In genomic region chr1:174576120-174576519, GRCh38 we compare ENCODE assay signal across 6 cellular contexts.
A peak's percentile ranks its signal among the peaks of the same experiment; 100 is the strongest.
DNase-seq lines count a peak whose midpoint lies in the region; ATAC-seq and TF ChIP-seq lines count a peak whose summit lies in the region.
"Not testable (repeated sequence)": the region's sequence is repeated elsewhere in the genome, so short reads cannot be mapped to it uniquely, and the experiment has no call there.

No MANE protein-coding gene starts in this region.

- not testable (repeated sequence) for H4K20me1 ChIP-seq in DND-41 (ENCODE audit: insufficient read depth, low read length); GM23338 (replicated peaks; ENCODE audit: insufficient read depth)

- peaks cover 40% of the 10 kb centered on the region for H3K9me3 Mint-ChIP-seq in GM23338
- peaks cover 3 to 33% (median 21%) of the 10 kb centered on the region in 6 donors for H3K9me3 Mint-ChIP-seq in immature natural killer cell

- H3K9me3 ChIP-seq in DND-41 (ENCODE audit: insufficient read depth, low read length, severe bottlenecking) = peaks cover 16% of the 10 kb centered on the region

- not testable (repeated sequence) for H3K27ac Mint-ChIP-seq in GM23338, immature natural killer cell

- H3F3A ChIP-seq in GM23338 (replicated peaks; ENCODE audit: low read depth) = not testable (repeated sequence)

- H3K4me3 ChIP-seq in DND-41 (ENCODE audit: low read depth in 1 of 2, low read length in 2 of 2); GM23338; epithelial cell of esophagus (ENCODE audit: low read length): not testable (repeated sequence)

- H3K9me2 ChIP-seq in GM23338 (ENCODE audit: insufficient read depth) = not testable (repeated sequence)

- not testable (repeated sequence) for TF ChIP-seq CTCF in DND-41 (IDR thresholded peaks at IDR 0.05; ENCODE audit: borderline replicate concordance, extremely low read depth, low read length, poor library complexity, severe bottlenecking); GM23338 (conservative IDR thresholded peaks at IDR 0.05; ENCODE audit: low read depth in 2 of 2); epithelial cell of esophagus (IDR thresholded peaks at IDR 0.05; ENCODE audit: insufficient read depth, low read depth, low read length, missing control alignments)

- H3K4me1 Mint-ChIP-seq in GM23338, immature natural killer cell: not testable (repeated sequence)

- H2AFZ ChIP-seq in DND-41 (ENCODE audit: low read depth, low read length); GM23338: not testable (repeated sequence)

- not testable (repeated sequence) for H3K79me2 ChIP-seq in DND-41 (ENCODE audit: insufficient read depth, low read length); GM23338 (replicated peaks; ENCODE audit: insufficient read depth)

- not testable (repeated sequence) for H3K36me3 Mint-ChIP-seq in GM23338 (ENCODE audit: low read depth)
- H3K36me3 Mint-ChIP-seq in immature natural killer cell = peaks cover 15 to 38% (median 34%) of the 10 kb centered on the region in 3 donors

- H3K4me1 ChIP-seq in DND-41 (ENCODE audit: insufficient read depth, low read length); GM23338 (ENCODE audit: insufficient read depth): not testable (repeated sequence)

- not testable (repeated sequence) for ATAC-seq in DND-41 (ENCODE audit: insufficient read depth, low read depth); GM23338

- H3K4me2 ChIP-seq in DND-41 (ENCODE audit: insufficient read depth, low read length); GM23338: not testable (repeated sequence)

- peak; percentile 21 for DNase-seq in DND-41
- DNase-seq in GM23338 (ENCODE audit: low spot score) = peak; percentile 24
- peak; percentile 11 for DNase-seq in NCI-H69 (lab: John Stamatoyannopoulos, UW)
- DNase-seq in epithelial cell of esophagus (ENCODE audit: low read depth) = peak; percentile 6
- DNase-seq in immature natural killer cell = peak in 2 of 3 donors; percentile 4 to 13
- peak; percentile 6 for DNase-seq in myocyte (ENCODE audit: low read depth)

- H3K9ac ChIP-seq in DND-41 (ENCODE audit: low read depth, low read length) = not testable (repeated sequence)

- H3K36me3 ChIP-seq in DND-41 (ENCODE audit: insufficient read depth, low read length); GM23338 (ENCODE audit: insufficient read depth): not testable (repeated sequence)

- H3K27me3 Mint-ChIP-seq in GM23338 (ENCODE audit: insufficient read depth, low read depth, poor library complexity); immature natural killer cell (ENCODE audit: low read depth in 3 of 3): not testable (repeated sequence)

- not testable (repeated sequence) for H3K27ac ChIP-seq in DND-41 (ENCODE audit: low read length); GM23338 (ENCODE audit: low read depth)

- not testable (repeated sequence) for H3K4me3 Mint-ChIP-seq in GM23338, immature natural killer cell

- H3K27me3 ChIP-seq in DND-41 (ENCODE audit: insufficient read depth, low read length, poor library complexity); GM23338 (ENCODE audit: insufficient read depth): not testable (repeated sequence)
